ENCODE assay signal across 8 cellular contexts in genomic region chr20:31712564-31713311, GRCh38. TPM values are rescaled to one million over a fixed set of nuclear protein-coding genes. Genes with fewer than 3 reads are reported as not detected.
DNase-seq lines count a peak whose midpoint lies in the region; ATAC-seq, FAIRE-seq and TF ChIP-seq lines count a peak whose summit lies in the region.

No MANE protein-coding gene starts in this region.

- peaks cover 34% of the 10 kb centered on the region for H3K36me3 Mint-ChIP-seq in astrocyte (ENCODE audit: low read depth, unreplicated experiment)

- peak overlapping the region; percentile 94 for H3K27ac Mint-ChIP-seq in astrocyte (ENCODE audit: unreplicated experiment)

- peaks cover 31% of the 10 kb centered on the region for H3K36me3 ChIP-seq in astrocyte (ENCODE audit: insufficient read depth, low read length)
- H3K36me3 ChIP-seq in prostate gland, result no peaks in the 10 kb centered on the region

- no peaks in the 10 kb centered on the region for H4K20me1 ChIP-seq in astrocyte (ENCODE audit: insufficient read depth, low read length)

- no peaks in the 10 kb centered on the region for H3K27me3 ChIP-seq in astrocyte (ENCODE audit: insufficient read depth, low read length)
- no peaks in the 10 kb centered on the region for H3K27me3 ChIP-seq in right cardiac atrium (ENCODE audit: control insufficient read depth, insufficient read depth)
- no peaks in the 10 kb centered on the region for H3K27me3 ChIP-seq in prostate gland (replicated peaks; ENCODE audit: insufficient read depth)

- 12% methylated on average over 8 of the region's 8 CpGs for WGBS in right cardiac atrium
- WGBS in prostate gland, result 14% methylated on average over 8 of the region's 8 CpGs

- peak overlapping the region; percentile 99 for H3K27ac ChIP-seq in astrocyte (ENCODE audit: low read depth, low read length)
- H3K27ac ChIP-seq in right cardiac atrium (ENCODE audit: low read length), result peak overlapping the region; percentile 92
- peak overlapping the region; percentile 94 to 96 for H3K27ac ChIP-seq in prostate gland

- peak overlapping the region; percentile 68 for H3K4me3 Mint-ChIP-seq in astrocyte (ENCODE audit: unreplicated experiment)

- H3K4me1 Mint-ChIP-seq in astrocyte (ENCODE audit: low read depth, unreplicated experiment), result peaks cover 62% of the 10 kb centered on the region

- H3K79me2 ChIP-seq in astrocyte (ENCODE audit: insufficient read depth, low read length), result peaks cover 89% of the 10 kb centered on the region

- H3K4me1 ChIP-seq in astrocyte (ENCODE audit: insufficient read depth, low read length), result peaks cover 48% of the 10 kb centered on the region
- H3K4me1 ChIP-seq in right cardiac atrium (ENCODE audit: control insufficient read depth, insufficient read depth, low read length), result peaks cover 43% of the 10 kb centered on the region
- peaks cover 39% of the 10 kb centered on the region for H3K4me1 ChIP-seq in prostate gland (replicated peaks)

- peak overlapping the region; percentile 84 for H3K9ac ChIP-seq in astrocyte (ENCODE audit: low read length)

- H3K9me3 Mint-ChIP-seq in astrocyte (ENCODE audit: unreplicated experiment), result no peaks in the 10 kb centered on the region

- H3K9me3 ChIP-seq in astrocyte (ENCODE audit: insufficient read depth, low read depth, low read length) (no peaks in the 10 kb centered on the region), right cardiac atrium (ENCODE audit: control insufficient read depth, low read length) (no peaks in the 10 kb centered on the region), prostate gland (no peaks in the 10 kb centered on the region)

- FAIRE-seq in astrocyte (lab: Jason Lieb, UNC), result peak; percentile 5

- TF ChIP-seq CTCF in AG09309 (IDR thresholded peaks at IDR 0.05; ENCODE audit: control insufficient read depth, insufficient read depth, low read depth, low read length, missing control alignments) (no peak), astrocyte (IDR thresholded peaks at IDR 0.05; ENCODE audit: insufficient read depth, low read depth, low read length) (no peak), prostate gland (IDR thresholded peaks at IDR 0.05) (peak in 1 of 4 experiments; percentile 5)

- intact Hi-C loops in right cardiac atrium (cut with DNase I), result loop anchor here in 1 of 4 donors (5.0 kb wide), 1 partner anchor 35 kb away; no protein-coding TSS in a partner anchor
- intact Hi-C loops in prostate gland (cut with DNase I), result loop anchor here (2.0 kb wide), 1 partner anchor 42 kb away; no protein-coding TSS in a partner anchor

- no peaks in the 10 kb centered on the region for H3K27me3 Mint-ChIP-seq in astrocyte (ENCODE audit: low read depth, unreplicated experiment)

- DNase-seq in AG09309 (ENCODE audit: low read depth) (no peak), HT1080 (ENCODE audit: low read depth) (peak; percentile 95), astrocyte (ENCODE audit: low read depth) (peak; percentile 94), right cardiac atrium (peak; percentile 84 to 90 (median 87)), prostate gland (ENCODE audit: low spot score) (peak; percentile 96), NCI-H1694 treated with DMSO at 0.1 percent for 48 hours (lab: John Stamatoyannopoulos, UW) (no peak), NCI-H2171 treated with DMSO at 0.1 percent for 48 hours (lab: John Stamatoyannopoulos, UW) (no peak)

- ATAC-seq in right cardiac atrium (peak; percentile 93 to 95), HG03097 (IDR thresholded peaks at IDR 0.05; ENCODE audit: low FRiP score, unreplicated experiment) (no peak)

- peak overlapping the region; percentile 91 for H3K4me2 ChIP-seq in astrocyte (ENCODE audit: low read length)

- H2AFZ ChIP-seq in astrocyte (ENCODE audit: low read depth, low read length), result peak overlapping the region; percentile 9

- H3K4me3 ChIP-seq in AG09309 (ENCODE audit: control insufficient read depth, low read depth, low read length) (peak overlapping the region; percentile 21), astrocyte (ENCODE audit: insufficient read depth, low read depth, low read length) (peak overlapping the region; percentile 54), right cardiac atrium (ENCODE audit: low read length) (peak overlapping the region; percentile 1), prostate gland (peak overlapping the region in 1 of 2 donors; percentile 8)

- TF ChIP-seq POLR2A in prostate gland (IDR thresholded peaks at IDR 0.05), result peak; percentile 33

RNA-seq across cellular contexts. Expression of gene BCL2L1, which starts 9.9 kb away (rescaled TPM):
- 120 and 146 TPM in 2 replicates for total RNA-seq in HT1080 (2014; rRNA removed; shearing (Covaris generic))
- 163 and 167 TPM in 2 replicates for polyA plus RNA-seq in HT1080 (2015; cell fraction: cytosol; rRNA removed)
- polyA plus RNA-seq in HT1080 (2015; cell fraction: nucleus; rRNA removed), result 93.6 and 93.9 TPM in 2 replicates
- total RNA-seq in astrocyte (103 and 149 TPM in 2 replicates), right cardiac atrium (10 to 100 TPM; 39.9 to 56.9 (median 46.1) TPM), prostate gland (100 to 1,000 TPM; 127 to 155 TPM)
- 46.0 TPM for polyA plus RNA-seq in right cardiac atrium

RNA-seq across cellular contexts. Expression of gene TPX2, which starts 26.4 kb away (rescaled TPM):
- total RNA-seq in HT1080 (2014; rRNA removed; shearing (Covaris generic)), result 177 and 183 TPM in 2 replicates
- 121 and 137 TPM in 2 replicates for polyA plus RNA-seq in HT1080 (2015; cell fraction: cytosol; rRNA removed)
- 272 and 278 TPM in 2 replicates for polyA plus RNA-seq in HT1080 (2015; cell fraction: nucleus; rRNA removed)
- 31.7 and 41.6 TPM in 2 replicates for total RNA-seq in astrocyte
- total RNA-seq in right cardiac atrium, result 1 to 10 TPM in 2 of 4 donors, under 1 TPM in 2; 0.67 to 2.5 (median 1.5) TPM
- polyA plus RNA-seq in right cardiac atrium, result 0.41 TPM
- 10 to 100 TPM in 1 of 2 donors, 1 to 10 TPM in 1; 1.4 to 23.2 TPM for total RNA-seq in prostate gland

Comparison
In these comparisons a context has a peak if more than half of its experiments do, and no peak if none do; other contexts are left out.
1. DNase-seq: peak in HT1080 (single experiment), astrocyte (single experiment), right cardiac atrium (3 of 3) and prostate gland (single experiment); none in AG09309 (single experiment), NCI-H1694 treated with DMSO at 0.1 percent for 48 hours (single experiment) and NCI-H2171 treated with DMSO at 0.1 percent for 48 hours (single experiment).
2. Peak in every context shown above with its lines, with median percentiles within 50 percentile points of each other: H3K27ac ChIP-seq.